ENCODE assay signal across 10 cellular contexts in genomic region chr9:68704498-68704803, GRCh38. TPM values are rescaled to one million over a fixed set of nuclear protein-coding genes. Genes with fewer than 3 reads are reported as not detected.
A peak's percentile ranks its signal among the peaks of the same experiment; 100 is the strongest.
DNase-seq lines count a peak whose midpoint lies in the region; ATAC-seq, FAIRE-seq and TF ChIP-seq lines count a peak whose summit lies in the region.
"Had no signal": no experiment of that assay in that cellular context is flagged by ENCODE, and none has a peak within 500 bp of the region (broad histone marks: within the 10 kb centered on the region; RNA-seq: fewer than 3 reads in every experiment).

No MANE protein-coding gene starts in this region.

- intact Hi-C loops in CD14-positive monocyte (cut with micrococcal nuclease), result loop anchor here in 1 of 2 donors (10.0 kb wide), 2 partner anchors 80 to 290 kb away; a partner anchor contains a TSS

- H3K9me3 Mint-ChIP-seq in CD14-positive monocyte (peaks cover 0 to 2% (median 0%) of the 10 kb centered on the region in 7 donors), IgD-negative memory B cell (no peaks in the 10 kb centered on the region), neural progenitor cell (no peaks in the 10 kb centered on the region)

- no peak for FAIRE-seq in H1 (lab: Jason Lieb, UNC)
- FAIRE-seq: keratinocyte had no signal

- DNase-seq in CD14-positive monocyte (ENCODE audit: low spot score) (no peak), H1 (ENCODE audit: low read depth in 1 of 2, low spot score in 2 of 2) (no peak), neural progenitor cell (ENCODE audit: low spot score) (no peak), GDM1 (lab: John Stamatoyannopoulos, UW) (no peak), AG20443 (ENCODE audit: low spot score) (no peak), NCI-H2107 (lab: John Stamatoyannopoulos, UW) (no peak)

- 3% methylated on average over 10 of the region's 10 CpGs; no CpG with 5 or more reads in 1 of the 2 experiments for WGBS in H1 (ENCODE audit: extremely low coverage in 1 of 2, insufficient coverage in 1 of 2, insufficient read length in 1 of 2, insufficient replicate concordance in 2 of 2, low coverage in 1 of 2, low lambda C conversion rate in 2 of 2, missing lambda C conversion rate in 1 of 2), 2 experiments

- peaks cover 23% of the 10 kb centered on the region for H3F3A ChIP-seq in neural progenitor cell (ENCODE audit: low read depth)

- no peaks in the 10 kb centered on the region for H3K36me3 ChIP-seq in H1 (ENCODE audit: control insufficient read depth in 2 of 4, insufficient read depth in 4 of 4, low read length in 3 of 4)
- no peaks in the 10 kb centered on the region for H3K36me3 ChIP-seq in neural progenitor cell

- no peak for ATAC-seq in GM21786 (IDR thresholded peaks at IDR 0.05; ENCODE audit: unreplicated experiment)

- peak overlapping the region in 3 of 7 donors; percentile 53 to 74 (median 58) for H3K27ac Mint-ChIP-seq in CD14-positive monocyte
- peak overlapping the region; percentile 9 to 65 (median 34) for H3K27ac Mint-ChIP-seq in IgD-negative memory B cell
- H3K27ac Mint-ChIP-seq in neural progenitor cell, result peak overlapping the region; percentile 80

- CTCF ChIA-PET in H1 (lab: Charles Lee; ENCODE audit: partially characterized antibody), result interaction anchor here (0.8 to 2.1 kb wide), 11 partner anchors 13 to 300 kb away, joined by 3 to 10 read pairs (median 4); no protein-coding TSS in a partner anchor

- no peak overlapping the region for H2BK5ac ChIP-seq in H1 (ENCODE audit: low read depth, low read length)

- H3K27me3 ChIP-seq in H1 (replicated peaks in 1 of 4; ENCODE audit: control insufficient read depth in 3 of 4, extremely low read depth in 1 of 4, insufficient read depth in 3 of 4, low read length in 3 of 4) (peaks cover 7 to 26% (median 23%) of the 10 kb centered on the region in 4 experiments), neural progenitor cell (peaks cover 81% of the 10 kb centered on the region)

- no peak for TF ChIP-seq EP300 in H1 (IDR thresholded peaks at IDR 0.05; ENCODE audit: borderline replicate concordance in 1 of 2, low read depth in 2 of 2, low read length in 2 of 2)

- H3K14ac ChIP-seq in H1 (ENCODE audit: insufficient read length), result no peak overlapping the region

- H3K4me2 ChIP-seq in H1 (ENCODE audit: insufficient read depth in 1 of 2, low read depth in 2 of 2, low read length in 2 of 2) (peak overlapping the region; percentile 91 to 95), neural progenitor cell (peak overlapping the region; percentile 99)

- H3K4me3 ChIP-seq in H1 (ENCODE audit: extremely low read depth in 1 of 4, insufficient read depth in 2 of 4, low read depth in 3 of 4, low read length in 4 of 4) (peak overlapping the region; percentile 46 to 95 (median 65)), neural progenitor cell (peak overlapping the region; percentile 87)

- peak overlapping the region; percentile 79 to 93 for H3K4me3 Mint-ChIP-seq in CD14-positive monocyte
- peak overlapping the region; percentile 76 to 93 (median 89) for H3K4me3 Mint-ChIP-seq in IgD-negative memory B cell
- peak overlapping the region; percentile 93 for H3K4me3 Mint-ChIP-seq in neural progenitor cell

- H3K36me3 Mint-ChIP-seq in CD14-positive monocyte, result peaks cover 0 to 4% of the 10 kb centered on the region in 2 donors
- H3K36me3 Mint-ChIP-seq in IgD-negative memory B cell, result no peaks in the 10 kb centered on the region
- H3K36me3 Mint-ChIP-seq in neural progenitor cell, result peaks cover 3% of the 10 kb centered on the region

- no peak overlapping the region for H4K5ac ChIP-seq in H1 (ENCODE audit: insufficient read length, low read depth, low read length)

- H3K27me3 Mint-ChIP-seq in CD14-positive monocyte (ENCODE audit: low read depth in 3 of 3) (peaks cover 29 to 36% (median 34%) of the 10 kb centered on the region in 3 donors), IgD-negative memory B cell (no peaks in the 10 kb centered on the region), neural progenitor cell (ENCODE audit: insufficient read depth, low read depth) (peaks cover 4% of the 10 kb centered on the region)

- H3K4me1 Mint-ChIP-seq in CD14-positive monocyte (peaks cover 38% of the 10 kb centered on the region), IgD-negative memory B cell (peaks cover 28 to 37% (median 36%) of the 10 kb centered on the region in 3 donors), neural progenitor cell (peaks cover 39% of the 10 kb centered on the region)

- TF ChIP-seq RAD21 in H1 (IDR thresholded peaks at IDR 0.05 in 1 of 2, conservative IDR thresholded peaks at IDR 0.05 in 1 of 2; ENCODE audit: low read depth in 2 of 2, low read length in 2 of 2), result 0 out of 4 replicates have a peak, but pooled peaks of 1 of the 2 experiments have one; percentile 2

- no peak for TF ChIP-seq POLR2A in H1 (IDR thresholded peaks at IDR 0.05; ENCODE audit: control extremely low read depth in 1 of 2, low read depth in 2 of 2, low read length in 2 of 2)

- H3K4me1 ChIP-seq in H1 (replicated peaks in 1 of 4; ENCODE audit: control insufficient read depth in 3 of 4, insufficient read depth in 4 of 4, low read length in 3 of 4), result peaks cover 3 to 11% (median 4%) of the 10 kb centered on the region in 4 experiments; a peak in 6 of 7 replicates
- H3K4me1 ChIP-seq in neural progenitor cell, result peaks cover 26% of the 10 kb centered on the region

- H3K9ac ChIP-seq in H1 (replicated peaks in 1 of 4; ENCODE audit: extremely low read depth in 1 of 4, low read depth in 3 of 4, low read length in 3 of 4) (peak overlapping the region in 1 of 4 experiments; percentile 8; a peak in 2 of 7 replicates), neural progenitor cell (no peak overlapping the region)

- H2BK12ac ChIP-seq in H1 (ENCODE audit: low read depth, low read length), result 0 out of 2 replicates have a peak overlapping the region, but pooled peaks have one; percentile 72

- peak overlapping the region; percentile 39; the same call in 1 of the 2 replicates for H4K8ac ChIP-seq in H1 (ENCODE audit: extremely low read depth, insufficient read depth, low read length)

- H3K79me2 ChIP-seq in H1 (ENCODE audit: control insufficient read depth in 1 of 2, insufficient read depth in 2 of 2, low read length in 2 of 2), result peaks cover 0 to 5% of the 10 kb centered on the region in 2 experiments; a peak in 2 of 4 replicates
- no peaks in the 10 kb centered on the region for H3K79me2 ChIP-seq in neural progenitor cell (ENCODE audit: low read depth)

- no peaks in the 10 kb centered on the region for H3K79me1 ChIP-seq in H1 (ENCODE audit: low read depth, low read length)

- TF ChIP-seq CTCF in CD14-positive monocyte (IDR thresholded peaks at IDR 0.05) (no peak), H1 (IDR thresholded peaks at IDR 0.05; ENCODE audit: control extremely low read depth in 1 of 3, insufficient read depth in 1 of 3, low read depth in 1 of 3, low read length in 3 of 3) (no peak), neural progenitor cell (IDR thresholded peaks at IDR 0.05) (no peak)

- H3K23ac ChIP-seq in H1 (ENCODE audit: insufficient read length), result no peak overlapping the region

- no peak overlapping the region for H3K56ac ChIP-seq in H1 (replicated peaks; ENCODE audit: insufficient read length, low read depth, low read length)

- H3K27ac ChIP-seq in H1 (ENCODE audit: low read depth, low read length), result no peak overlapping the region
- no peak overlapping the region for H3K27ac ChIP-seq in neural progenitor cell

- H3K9me3 ChIP-seq in H1 (ENCODE audit: insufficient read depth in 2 of 2, low read depth in 1 of 2, low read length in 1 of 2) (no peaks in the 10 kb centered on the region), neural progenitor cell (ENCODE audit: low read depth) (no peaks in the 10 kb centered on the region)

- H2BK15ac ChIP-seq in H1 (ENCODE audit: low read length), result no peak overlapping the region

- no peak overlapping the region for H4K91ac ChIP-seq in H1 (replicated peaks; ENCODE audit: insufficient read length, low read length)

- peak overlapping the region; percentile 41; the same call in 1 of the 2 replicates for H3K18ac ChIP-seq in H1 (ENCODE audit: extremely low read depth, low read length)

- H2AK5ac ChIP-seq in H1 (ENCODE audit: low read depth, low read length), result no peak overlapping the region

- H2BK20ac ChIP-seq in H1 (ENCODE audit: low read length), result no peak overlapping the region

- H4K20me1 ChIP-seq in H1 (replicated peaks in 1 of 2; ENCODE audit: control insufficient read depth in 1 of 2, insufficient read depth in 2 of 2, low read length in 2 of 2) (peaks cover 0 to 2% of the 10 kb centered on the region in 2 experiments), neural progenitor cell (ENCODE audit: low read depth) (peaks cover 8% of the 10 kb centered on the region)

- POLR2A ChIA-PET in H1 (lab: Charles Lee; ENCODE audit: partially characterized antibody), result interaction anchor here (0.6 to 1.4 kb wide), 5 partner anchors 8 to 320 kb away, joined by 3 read pairs; no protein-coding TSS in a partner anchor

- H3K23me2 ChIP-seq in H1 (ENCODE audit: low read depth, low read length), result peaks cover 16% of the 10 kb centered on the region

- peak overlapping the region; percentile 45 for H3K4ac ChIP-seq in H1 (replicated peaks; ENCODE audit: insufficient read length, low read depth, low read length)

- H2BK120ac ChIP-seq in H1 (replicated peaks; ENCODE audit: low read depth, low read length), result no peak overlapping the region

- H2AFZ ChIP-seq in H1 (ENCODE audit: low read length) (peak overlapping the region; percentile 62; the same call in 1 of the 2 replicates), neural progenitor cell (replicated peaks) (peak overlapping the region; percentile 97)

TF ChIP-seq in H1, 55 proteins besides CTCF, POLR2A, EP300 and RAD21:
- peak; percentile 44; the same call in 1 of the 2 replicates for TF ChIP-seq CREB1 (IDR thresholded peaks at IDR 0.05)
- TF ChIP-seq SAP30 (IDR thresholded peaks at IDR 0.05; ENCODE audit: insufficient read depth, insufficient replicate concordance, low read length), result no peak

RNA-seq across cellular contexts. Expression of gene PIP5K1B, which starts 0.6 kb away (rescaled TPM):
- polyA plus RNA-seq in CD14-positive monocyte (under 1 TPM; 0.18 to 0.87 TPM), IgD-negative memory B cell (5.0 TPM), H1 (2011; rRNA removed) (2.2 and 4.7 TPM in 2 replicates)
- 6.1 and 7.7 TPM in 2 replicates for total RNA-seq in H1 (2021; fragmentation: NEBNext Ultra II Directional; extraction: Animal tissue kit (Norgen Biotek cat#: 25700))
- 2.8 TPM for polyA plus RNA-seq in H1 (2011; cell fraction: cytosol; rRNA removed)
- polyA plus RNA-seq in H1 (2011; cell fraction: nucleus; rRNA removed), result 2.0 TPM
- polyA plus RNA-seq in H1 (2012, experiment 1 of 2), result 4.3 to 5.1 TPM (median 4.6 TPM) in 4 replicates
- polyA plus RNA-seq in H1 (2012, experiment 2 of 2), result 0.83 TPM
- polyA plus RNA-seq in H1 (2013, experiment 1 of 2), result 3.8 TPM
- polyA plus RNA-seq in H1 (2013, experiment 2 of 2), result 3.8 TPM
- 6.0 and 10.8 TPM in 2 replicates for polyA minus RNA-seq in H1 (2011; rRNA and poly(A)+ RNA removed)
- polyA minus RNA-seq in H1 (2011; cell fraction: cytosol; rRNA and poly(A)+ RNA removed), result 2.8 TPM
- polyA minus RNA-seq in H1 (2011; cell fraction: nucleus; rRNA and poly(A)+ RNA removed), result 19.7 TPM
- total RNA-seq in neural progenitor cell (ENCODE audit: low replicate concordance), result 1.3 and 3.2 TPM in 2 replicates
- total RNA-seq: LHCN-M2 had no signal
- polyA plus RNA-seq: keratinocyte had no signal
